In the genomic region with DNA sequence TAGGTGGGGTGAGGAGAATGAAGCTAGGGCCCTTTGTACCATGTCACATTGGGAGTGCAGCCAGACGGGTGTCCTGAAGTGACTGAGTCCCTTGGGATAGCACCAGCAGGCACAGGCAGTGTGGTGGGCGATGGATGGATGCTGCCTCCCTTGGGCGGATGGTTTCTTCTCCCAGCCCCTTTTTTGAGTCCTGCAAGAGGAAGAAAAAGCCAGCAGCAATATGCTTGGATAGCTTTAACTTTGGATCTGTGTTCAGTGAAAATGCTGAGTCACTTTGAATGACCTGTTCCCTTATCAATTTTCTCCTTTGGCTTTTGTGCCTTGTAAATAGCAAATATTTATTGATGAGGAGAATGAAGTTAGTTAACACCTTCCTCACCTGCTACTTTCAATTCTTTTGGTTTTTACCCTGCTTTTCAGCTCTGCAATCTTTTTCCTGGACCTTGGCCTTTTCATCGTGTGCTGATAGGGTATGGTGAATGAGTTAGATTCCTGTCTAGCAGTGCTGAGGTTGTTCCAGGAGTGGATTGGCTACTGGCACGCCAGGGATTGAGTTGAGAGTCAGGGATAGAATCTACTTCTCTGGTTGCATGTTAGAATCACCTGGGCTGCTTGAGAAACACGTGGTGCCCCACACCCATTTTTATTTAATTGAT, we compare ENCODE assay signal across 1 cellular context.
TF ChIP-seq lines count a peak whose summit lies in the region.

No MANE protein-coding gene starts in this region.

TF ChIP-seq in HepG2, 621 proteins besides CTCF, POLR2A, EP300 and RAD21 (continued from another document and continues in another):
- TF ChIP-seq EEA1 (CRISPR knock-in tag; IDR thresholded peaks at IDR 0.05; ENCODE audit: borderline replicate concordance) = no peak
- TF ChIP-seq, protein P1, sequence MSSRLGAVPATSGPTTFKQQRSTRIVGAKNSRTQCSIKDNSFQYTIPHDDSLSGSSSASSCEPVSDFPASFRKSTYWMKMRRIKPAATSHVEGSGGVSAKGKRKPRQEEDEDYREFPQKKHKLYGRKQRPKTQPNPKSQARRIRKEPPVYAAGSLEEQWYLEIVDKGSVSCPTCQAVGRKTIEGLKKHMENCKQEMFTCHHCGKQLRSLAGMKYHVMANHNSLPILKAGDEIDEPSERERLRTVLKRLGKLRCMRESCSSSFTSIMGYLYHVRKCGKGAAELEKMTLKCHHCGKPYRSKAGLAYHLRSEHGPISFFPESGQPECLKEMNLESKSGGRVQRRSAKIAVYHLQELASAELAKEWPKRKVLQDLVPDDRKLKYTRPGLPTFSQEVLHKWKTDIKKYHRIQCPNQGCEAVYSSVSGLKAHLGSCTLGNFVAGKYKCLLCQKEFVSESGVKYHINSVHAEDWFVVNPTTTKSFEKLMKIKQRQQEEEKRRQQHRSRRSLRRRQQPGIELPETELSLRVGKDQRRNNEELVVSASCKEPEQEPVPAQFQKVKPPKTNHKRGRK (CRISPR knock-in tag; IDR thresholded peaks at IDR 0.05) = no peak
- no peak for TF ChIP-seq CBX5 (CRISPR knock-in tag; IDR thresholded peaks at IDR 0.05; ENCODE audit: borderline replicate concordance)
- TF ChIP-seq MEIS2 (CRISPR knock-in tag; IDR thresholded peaks at IDR 0.05) = no peak
- no peak for TF ChIP-seq NFIC (IDR thresholded peaks at IDR 0.05; ENCODE audit: low read length)
- no peak for TF ChIP-seq NR3C1 (CRISPR knock-in tag; IDR thresholded peaks at IDR 0.05)
- no peak for TF ChIP-seq MBD4 (IDR thresholded peaks at IDR 0.05; ENCODE audit: borderline replicate concordance, low read length)
- TF ChIP-seq ZNF792 (CRISPR knock-in tag; IDR thresholded peaks at IDR 0.05) = no peak
- TF ChIP-seq AKAP8 (CRISPR knock-in tag; IDR thresholded peaks at IDR 0.05) = no peak
- TF ChIP-seq, protein P2, sequence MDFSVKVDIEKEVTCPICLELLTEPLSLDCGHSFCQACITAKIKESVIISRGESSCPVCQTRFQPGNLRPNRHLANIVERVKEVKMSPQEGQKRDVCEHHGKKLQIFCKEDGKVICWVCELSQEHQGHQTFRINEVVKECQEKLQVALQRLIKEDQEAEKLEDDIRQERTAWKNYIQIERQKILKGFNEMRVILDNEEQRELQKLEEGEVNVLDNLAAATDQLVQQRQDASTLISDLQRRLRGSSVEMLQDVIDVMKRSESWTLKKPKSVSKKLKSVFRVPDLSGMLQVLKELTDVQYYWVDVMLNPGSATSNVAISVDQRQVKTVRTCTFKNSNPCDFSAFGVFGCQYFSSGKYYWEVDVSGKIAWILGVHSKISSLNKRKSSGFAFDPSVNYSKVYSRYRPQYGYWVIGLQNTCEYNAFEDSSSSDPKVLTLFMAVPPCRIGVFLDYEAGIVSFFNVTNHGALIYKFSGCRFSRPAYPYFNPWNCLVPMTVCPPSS (IDR thresholded peaks at IDR 0.05) = no peak
- no peak for TF ChIP-seq FOXK1 (CRISPR knock-in tag; IDR thresholded peaks at IDR 0.05; ENCODE audit: borderline replicate concordance, low read depth)
- TF ChIP-seq, protein P3, sequence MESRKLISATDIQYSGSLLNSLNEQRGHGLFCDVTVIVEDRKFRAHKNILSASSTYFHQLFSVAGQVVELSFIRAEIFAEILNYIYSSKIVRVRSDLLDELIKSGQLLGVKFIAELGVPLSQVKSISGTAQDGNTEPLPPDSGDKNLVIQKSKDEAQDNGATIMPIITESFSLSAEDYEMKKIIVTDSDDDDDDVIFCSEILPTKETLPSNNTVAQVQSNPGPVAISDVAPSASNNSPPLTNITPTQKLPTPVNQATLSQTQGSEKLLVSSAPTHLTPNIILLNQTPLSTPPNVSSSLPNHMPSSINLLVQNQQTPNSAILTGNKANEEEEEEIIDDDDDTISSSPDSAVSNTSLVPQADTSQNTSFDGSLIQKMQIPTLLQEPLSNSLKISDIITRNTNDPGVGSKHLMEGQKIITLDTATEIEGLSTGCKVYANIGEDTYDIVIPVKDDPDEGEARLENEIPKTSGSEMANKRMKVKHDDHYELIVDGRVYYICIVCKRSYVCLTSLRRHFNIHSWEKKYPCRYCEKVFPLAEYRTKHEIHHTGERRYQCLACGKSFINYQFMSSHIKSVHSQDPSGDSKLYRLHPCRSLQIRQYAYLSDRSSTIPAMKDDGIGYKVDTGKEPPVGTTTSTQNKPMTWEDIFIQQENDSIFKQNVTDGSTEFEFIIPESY (CRISPR knock-in tag; IDR thresholded peaks at IDR 0.05) = no peak
- peak; percentile 83 to 95 for TF ChIP-seq MAFK (conservative IDR thresholded peaks at IDR 0.05 in 1 of 2, IDR thresholded peaks at IDR 0.05 in 1 of 2; ENCODE audit: low read length in 2 of 2)
- no peak for TF ChIP-seq SALL1 (CRISPR knock-in tag; IDR thresholded peaks at IDR 0.05)
- no peak for TF ChIP-seq ZFY (CRISPR knock-in tag; IDR thresholded peaks at IDR 0.05)
- no peak for TF ChIP-seq ZNF543 (CRISPR knock-in tag; IDR thresholded peaks at IDR 0.05)
- TF ChIP-seq, protein P4, sequence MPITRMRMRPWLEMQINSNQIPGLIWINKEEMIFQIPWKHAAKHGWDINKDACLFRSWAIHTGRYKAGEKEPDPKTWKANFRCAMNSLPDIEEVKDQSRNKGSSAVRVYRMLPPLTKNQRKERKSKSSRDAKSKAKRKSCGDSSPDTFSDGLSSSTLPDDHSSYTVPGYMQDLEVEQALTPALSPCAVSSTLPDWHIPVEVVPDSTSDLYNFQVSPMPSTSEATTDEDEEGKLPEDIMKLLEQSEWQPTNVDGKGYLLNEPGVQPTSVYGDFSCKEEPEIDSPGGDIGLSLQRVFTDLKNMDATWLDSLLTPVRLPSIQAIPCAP (CRISPR knock-in tag; IDR thresholded peaks at IDR 0.05; ENCODE audit: low read depth) = no peak
- no peak for TF ChIP-seq MYNN (CRISPR knock-in tag; IDR thresholded peaks at IDR 0.05; ENCODE audit: low read depth)
- TF ChIP-seq, protein P5, sequence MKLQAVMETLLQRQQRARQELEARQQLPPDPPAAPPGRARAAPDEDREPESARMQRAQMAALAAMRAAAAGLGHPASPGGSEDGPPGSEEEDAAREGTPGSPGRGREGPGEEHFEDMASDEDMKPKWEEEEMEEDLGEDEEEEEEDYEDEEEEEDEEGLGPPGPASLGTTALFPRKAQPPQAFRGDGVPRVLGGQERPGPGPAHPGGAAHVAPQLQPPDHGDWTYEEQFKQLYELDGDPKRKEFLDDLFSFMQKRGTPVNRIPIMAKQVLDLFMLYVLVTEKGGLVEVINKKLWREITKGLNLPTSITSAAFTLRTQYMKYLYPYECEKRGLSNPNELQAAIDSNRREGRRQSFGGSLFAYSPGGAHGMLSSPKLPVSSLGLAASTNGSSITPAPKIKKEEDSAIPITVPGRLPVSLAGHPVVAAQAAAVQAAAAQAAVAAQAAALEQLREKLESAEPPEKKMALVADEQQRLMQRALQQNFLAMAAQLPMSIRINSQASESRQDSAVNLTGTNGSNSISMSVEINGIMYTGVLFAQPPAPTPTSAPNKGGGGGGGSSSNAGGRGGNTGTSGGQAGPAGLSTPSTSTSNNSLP (IDR thresholded peaks at IDR 0.05; ENCODE audit: low read depth, low read length) = 0 out of 2 replicates have a peak, but pooled peaks have one; percentile 19
- TF ChIP-seq ARNT2 (CRISPR knock-in tag; IDR thresholded peaks at IDR 0.05; ENCODE audit: low read depth) = no peak
- TF ChIP-seq, protein P6, sequence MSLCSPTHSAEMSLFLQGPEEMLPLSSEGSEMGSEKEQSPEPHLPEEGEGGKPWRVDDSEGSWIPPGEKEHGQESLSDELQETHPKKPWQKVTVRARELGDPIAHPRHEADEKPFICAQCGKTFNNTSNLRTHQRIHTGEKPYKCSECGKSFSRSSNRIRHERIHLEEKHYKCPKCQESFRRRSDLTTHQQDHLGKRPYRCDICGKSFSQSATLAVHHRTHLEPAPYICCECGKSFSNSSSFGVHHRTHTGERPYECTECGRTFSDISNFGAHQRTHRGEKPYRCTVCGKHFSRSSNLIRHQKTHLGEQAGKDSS (CRISPR knock-in tag; IDR thresholded peaks at IDR 0.05; ENCODE audit: borderline replicate concordance, low read depth) = no peak
- no peak for TF ChIP-seq KAT8 (CRISPR knock-in tag; IDR thresholded peaks at IDR 0.05)
- TF ChIP-seq KDM3A (CRISPR knock-in tag; IDR thresholded peaks at IDR 0.05; ENCODE audit: low read depth) = no peak
- TF ChIP-seq, protein P7, sequence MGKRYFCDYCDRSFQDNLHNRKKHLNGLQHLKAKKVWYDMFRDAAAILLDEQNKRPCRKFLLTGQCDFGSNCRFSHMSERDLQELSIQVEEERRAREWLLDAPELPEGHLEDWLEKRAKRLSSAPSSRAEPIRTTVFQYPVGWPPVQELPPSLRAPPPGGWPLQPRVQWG (CRISPR knock-in tag; IDR thresholded peaks at IDR 0.05; ENCODE audit: borderline replicate concordance, low read depth) = no peak
- TF ChIP-seq, protein P8, sequence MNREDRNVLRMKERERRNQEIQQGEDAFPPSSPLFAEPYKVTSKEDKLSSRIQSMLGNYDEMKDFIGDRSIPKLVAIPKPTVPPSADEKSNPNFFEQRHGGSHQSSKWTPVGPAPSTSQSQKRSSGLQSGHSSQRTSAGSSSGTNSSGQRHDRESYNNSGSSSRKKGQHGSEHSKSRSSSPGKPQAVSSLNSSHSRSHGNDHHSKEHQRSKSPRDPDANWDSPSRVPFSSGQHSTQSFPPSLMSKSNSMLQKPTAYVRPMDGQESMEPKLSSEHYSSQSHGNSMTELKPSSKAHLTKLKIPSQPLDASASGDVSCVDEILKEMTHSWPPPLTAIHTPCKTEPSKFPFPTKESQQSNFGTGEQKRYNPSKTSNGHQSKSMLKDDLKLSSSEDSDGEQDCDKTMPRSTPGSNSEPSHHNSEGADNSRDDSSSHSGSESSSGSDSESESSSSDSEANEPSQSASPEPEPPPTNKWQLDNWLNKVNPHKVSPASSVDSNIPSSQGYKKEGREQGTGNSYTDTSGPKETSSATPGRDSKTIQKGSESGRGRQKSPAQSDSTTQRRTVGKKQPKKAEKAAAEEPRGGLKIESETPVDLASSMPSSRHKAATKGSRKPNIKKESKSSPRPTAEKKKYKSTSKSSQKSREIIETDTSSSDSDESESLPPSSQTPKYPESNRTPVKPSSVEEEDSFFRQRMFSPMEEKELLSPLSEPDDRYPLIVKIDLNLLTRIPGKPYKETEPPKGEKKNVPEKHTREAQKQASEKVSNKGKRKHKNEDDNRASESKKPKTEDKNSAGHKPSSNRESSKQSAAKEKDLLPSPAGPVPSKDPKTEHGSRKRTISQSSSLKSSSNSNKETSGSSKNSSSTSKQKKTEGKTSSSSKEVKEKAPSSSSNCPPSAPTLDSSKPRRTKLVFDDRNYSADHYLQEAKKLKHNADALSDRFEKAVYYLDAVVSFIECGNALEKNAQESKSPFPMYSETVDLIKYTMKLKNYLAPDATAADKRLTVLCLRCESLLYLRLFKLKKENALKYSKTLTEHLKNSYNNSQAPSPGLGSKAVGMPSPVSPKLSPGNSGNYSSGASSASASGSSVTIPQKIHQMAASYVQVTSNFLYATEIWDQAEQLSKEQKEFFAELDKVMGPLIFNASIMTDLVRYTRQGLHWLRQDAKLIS (CRISPR knock-in tag; IDR thresholded peaks at IDR 0.05) = no peak
- TF ChIP-seq, protein P9, sequence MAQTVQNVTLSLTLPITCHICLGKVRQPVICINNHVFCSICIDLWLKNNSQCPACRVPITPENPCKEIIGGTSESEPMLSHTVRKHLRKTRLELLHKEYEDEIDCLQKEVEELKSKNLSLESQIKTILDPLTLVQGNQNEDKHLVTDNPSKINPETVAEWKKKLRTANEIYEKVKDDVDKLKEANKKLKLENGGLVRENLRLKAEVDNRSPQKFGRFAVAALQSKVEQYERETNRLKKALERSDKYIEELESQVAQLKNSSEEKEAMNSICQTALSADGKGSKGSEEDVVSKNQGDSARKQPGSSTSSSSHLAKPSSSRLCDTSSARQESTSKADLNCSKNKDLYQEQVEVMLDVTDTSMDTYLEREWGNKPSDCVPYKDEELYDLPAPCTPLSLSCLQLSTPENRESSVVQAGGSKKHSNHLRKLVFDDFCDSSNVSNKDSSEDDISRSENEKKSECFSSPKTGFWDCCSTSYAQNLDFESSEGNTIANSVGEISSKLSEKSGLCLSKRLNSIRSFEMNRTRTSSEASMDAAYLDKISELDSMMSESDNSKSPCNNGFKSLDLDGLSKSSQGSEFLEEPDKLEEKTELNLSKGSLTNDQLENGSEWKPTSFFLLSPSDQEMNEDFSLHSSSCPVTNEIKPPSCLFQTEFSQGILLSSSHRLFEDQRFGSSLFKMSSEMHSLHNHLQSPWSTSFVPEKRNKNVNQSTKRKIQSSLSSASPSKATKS (CRISPR knock-in tag; IDR thresholded peaks at IDR 0.05) = no peak
- no peak for TF ChIP-seq ZNF556 (CRISPR knock-in tag; IDR thresholded peaks at IDR 0.05; ENCODE audit: borderline replicate concordance)
- no peak for TF ChIP-seq BCL6 (CRISPR knock-in tag; IDR thresholded peaks at IDR 0.05)
- TF ChIP-seq ZNF619 (CRISPR knock-in tag; IDR thresholded peaks at IDR 0.05) = no peak
- peak; percentile 61 for TF ChIP-seq HNF4A (CRISPR knock-in tag; IDR thresholded peaks at IDR 0.05)
- TF ChIP-seq HOXA3 (CRISPR knock-in tag; IDR thresholded peaks at IDR 0.05) = 0 out of 2 replicates have a peak, but pooled peaks have one; percentile 18
- no peak for TF ChIP-seq NFE2L1 (CRISPR knock-in tag; IDR thresholded peaks at IDR 0.05; ENCODE audit: borderline replicate concordance)
- no peak for TF ChIP-seq ZFP1 (CRISPR knock-in tag; IDR thresholded peaks at IDR 0.05)
- no peak for TF ChIP-seq PHB2 (IDR thresholded peaks at IDR 0.05; ENCODE audit: partially characterized antibody)
- no peak for TF ChIP-seq ZKSCAN5 (CRISPR knock-in tag; IDR thresholded peaks at IDR 0.05)
- TF ChIP-seq, protein P10, sequence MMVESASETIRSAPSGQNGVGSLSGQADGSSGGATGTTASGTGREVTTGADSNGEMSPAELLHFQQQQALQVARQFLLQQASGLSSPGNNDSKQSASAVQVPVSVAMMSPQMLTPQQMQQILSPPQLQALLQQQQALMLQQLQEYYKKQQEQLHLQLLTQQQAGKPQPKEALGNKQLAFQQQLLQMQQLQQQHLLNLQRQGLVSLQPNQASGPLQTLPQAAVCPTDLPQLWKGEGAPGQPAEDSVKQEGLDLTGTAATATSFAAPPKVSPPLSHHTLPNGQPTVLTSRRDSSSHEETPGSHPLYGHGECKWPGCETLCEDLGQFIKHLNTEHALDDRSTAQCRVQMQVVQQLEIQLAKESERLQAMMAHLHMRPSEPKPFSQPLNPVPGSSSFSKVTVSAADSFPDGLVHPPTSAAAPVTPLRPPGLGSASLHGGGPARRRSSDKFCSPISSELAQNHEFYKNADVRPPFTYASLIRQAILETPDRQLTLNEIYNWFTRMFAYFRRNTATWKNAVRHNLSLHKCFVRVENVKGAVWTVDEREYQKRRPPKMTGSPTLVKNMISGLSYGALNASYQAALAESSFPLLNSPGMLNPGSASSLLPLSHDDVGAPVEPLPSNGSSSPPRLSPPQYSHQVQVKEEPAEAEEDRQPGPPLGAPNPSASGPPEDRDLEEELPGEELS (CRISPR knock-in tag; IDR thresholded peaks at IDR 0.05) = no peak; the same call in 1 of the 2 replicates
- no peak for TF ChIP-seq ZNF777 (CRISPR knock-in tag; IDR thresholded peaks at IDR 0.05)
- TF ChIP-seq, protein P11, sequence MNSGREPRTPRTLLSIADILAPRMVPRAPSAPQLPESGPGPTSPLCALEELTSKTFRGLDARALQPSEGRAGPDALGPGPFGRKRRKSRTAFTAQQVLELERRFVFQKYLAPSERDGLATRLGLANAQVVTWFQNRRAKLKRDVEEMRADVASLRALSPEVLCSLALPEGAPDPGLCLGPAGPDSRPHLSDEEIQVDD (CRISPR knock-in tag; IDR thresholded peaks at IDR 0.05; ENCODE audit: borderline replicate concordance) = no peak
- no peak for TF ChIP-seq ZSCAN12 (CRISPR knock-in tag; IDR thresholded peaks at IDR 0.05)
- TF ChIP-seq GABPB1 (CRISPR knock-in tag; IDR thresholded peaks at IDR 0.05) = no peak
- no peak for TF ChIP-seq GATAD1 (CRISPR knock-in tag; IDR thresholded peaks at IDR 0.05)
- TF ChIP-seq GZF1 (CRISPR knock-in tag; IDR thresholded peaks at IDR 0.05) = no peak
- TF ChIP-seq ZNF614 (CRISPR knock-in tag; IDR thresholded peaks at IDR 0.05; ENCODE audit: borderline replicate concordance) = no peak
